Comparison of ENCODE assay signal across 20 cellular contexts in the genomic region with DNA sequence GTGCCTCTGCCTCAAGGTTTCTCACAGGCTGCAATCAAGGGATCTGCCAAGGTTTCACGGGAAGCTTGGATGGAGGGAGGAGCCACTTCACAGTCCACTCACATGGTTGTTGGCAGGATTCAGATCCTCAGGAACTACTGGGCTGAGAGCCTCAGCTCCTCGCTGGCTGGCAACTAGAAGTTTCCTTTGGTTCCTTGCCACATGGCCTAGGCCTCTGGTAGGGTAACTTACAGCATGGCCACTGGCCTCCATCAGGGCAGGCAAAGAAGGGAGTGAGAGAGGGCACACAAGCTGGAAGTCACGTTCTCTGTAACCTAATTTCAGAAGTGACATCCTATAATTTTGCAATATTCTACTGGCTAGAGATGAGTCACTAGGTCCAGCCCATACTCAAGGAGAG. TPM values are rescaled to one million over a fixed set of nuclear protein-coding genes. Genes with fewer than 3 reads are reported as not detected.
DNase-seq lines count a peak whose midpoint lies in the region; ATAC-seq, FAIRE-seq and TF ChIP-seq lines count a peak whose summit lies in the region.
"Had no signal": no experiment of that assay in that cellular context is flagged by ENCODE, and none has a peak within 500 bp of the region (broad histone marks: within the 10 kb centered on the region; RNA-seq: fewer than 3 reads in every experiment).

No MANE protein-coding gene starts in this region.

- TF ChIP-seq POLR2A in GM12891 (IDR thresholded peaks at IDR 0.05; ENCODE audit: low read depth, low read length): no peak

- H3K4me3 ChIP-seq in fibroblast of mammary gland (ENCODE audit: control insufficient read depth, low read depth, low read length): no peak overlapping the region
- H3K4me3 ChIP-seq: cardiac muscle cell, neural progenitor cell, Peyer's patch had no signal

- ATAC-seq in sciatic nerve (peak; percentile 81), GM18519 (IDR thresholded peaks at IDR 0.05; ENCODE audit: low FRiP score, unreplicated experiment) (no peak)
- ATAC-seq: effector memory CD8-positive, alpha-beta T cell had no signal

- intact Hi-C loops in sciatic nerve (cut with DNase I): no loop called here

- no peak for FAIRE-seq in GM12891 (lab: Jason Lieb, UNC)

- TF ChIP-seq CTCF in AG09319 (IDR thresholded peaks at IDR 0.05; ENCODE audit: low read depth, low read length) (no peak), fibroblast of mammary gland (conservative IDR thresholded peaks at IDR 0.05; ENCODE audit: control insufficient read depth, insufficient read depth, low read depth, low read length) (no peak)

- peak; percentile 20 for DNase-seq in AG09319 (ENCODE audit: extremely low read depth, low read depth)
- DNase-seq in NCI-H446 treated with DMSO at 0.1 percent for 48 hours (lab: John Stamatoyannopoulos, UW): peak; percentile 29
- peak; percentile 69 for DNase-seq in fibroblast of mammary gland (ENCODE audit: low read depth)
- no peak for DNase-seq in sciatic nerve (ENCODE audit: low spot score)
- no peak for DNase-seq in NCI-H1694 (lab: John Stamatoyannopoulos, UW)
- DNase-seq in GM12891 (ENCODE audit: insufficient read length, low spot score): no peak
- no peak for DNase-seq in epidermal melanocyte (ENCODE audit: insufficient read length, low spot score)
- DNase-seq: activated CD8-positive, alpha-beta memory T cell treated with anti-CD3 and anti-CD28 coated beads for 24 hours; activated effector memory CD4-positive, alpha-beta T cell treated with anti-CD3 and anti-CD28 coated beads, Interleukin-2, amount 50 U/mL, for 16 hours; effector memory CD8-positive, alpha-beta T cell; GF-D8; mesendoderm; NCI-H2107; NCI-H748 treated with DMSO at 0.1 percent for 48 hours; Peyer's patch; stimulated activated CD4-positive, alpha-beta T cell treated with anti-CD3 and anti-CD28 coated beads, Interleukin-4, amount 100 ng/mL, for 4 hours; SW 1271 had no signal

TF ChIP-seq in GM12891, 5 proteins besides CTCF, POLR2A, EP300 and RAD21:
- TF ChIP-seq POU2F2 (IDR thresholded peaks at IDR 0.05; ENCODE audit: low read depth, low read length) (no peak), SPI1 (IDR thresholded peaks at IDR 0.05; ENCODE audit: low read depth, low read length) (no peak), TAF1 (IDR thresholded peaks at IDR 0.05; ENCODE audit: low read depth, low read length) (no peak), POLR2AphosphoS5 (IDR thresholded peaks at IDR 0.05; ENCODE audit: low read depth, low read length) (no peak)

RNA-seq across cellular contexts. Expression of a gene that starts 32.2 kb away (rescaled TPM):
- total RNA-seq in sciatic nerve: 52.4 TPM
- polyA plus RNA-seq in GM12891 (2012; ENCODE audit: low read depth, missing spikeins): not detected

Comparison
In these comparisons a context has a peak if more than half of its experiments do, and no peak if none do; other contexts are left out.
1. DNase-seq: peak in AG09319 (single experiment), NCI-H446 treated with DMSO at 0.1 percent for 48 hours (single experiment) and fibroblast of mammary gland (single experiment); none in sciatic nerve (single experiment), NCI-H1694 (single experiment), GM12891 (single experiment) and epidermal melanocyte (single experiment).